8 cellular contexts compared by ENCODE assay signal in genomic region chr1:176691251-176692228, GRCh38.
DNase-seq lines count a peak whose midpoint lies in the region; ATAC-seq and TF ChIP-seq lines count a peak whose summit lies in the region.

No MANE protein-coding gene starts in this region.

- H3K4me1 Mint-ChIP-seq in CD4-positive, alpha-beta memory T cell: peaks cover 0 to 2% (median 0%) of the 10 kb centered on the region in 4 donors

- H3K36me3 Mint-ChIP-seq in CD4-positive, alpha-beta memory T cell: no peaks in the 10 kb centered on the region

- H3K27ac Mint-ChIP-seq in CD4-positive, alpha-beta memory T cell: no peak overlapping the region

- peak; percentile 93 for ATAC-seq in GM18868 (IDR thresholded peaks at IDR 0.05; ENCODE audit: unreplicated experiment)
- ATAC-seq in HG02970 (IDR thresholded peaks at IDR 0.05; ENCODE audit: low FRiP score, unreplicated experiment): peak; percentile 70
- peak; percentile 76 for ATAC-seq in SK-N-SH treated with all-trans-retinoic acid at 6 μM for 48 hours

- no peaks in the 10 kb centered on the region for H3K9me3 Mint-ChIP-seq in CD4-positive, alpha-beta memory T cell

- TF ChIP-seq CTCF in foreskin fibroblast (IDR thresholded peaks at IDR 0.05; ENCODE audit: low read depth, low read length) (peak; percentile 76), prostate gland (IDR thresholded peaks at IDR 0.05) (peak; percentile 21 to 65 (median 53))

- H3K36me3 ChIP-seq in CD4-positive, alpha-beta memory T cell (ENCODE audit: insufficient read depth, low read length): no peaks in the 10 kb centered on the region
- no peaks in the 10 kb centered on the region for H3K36me3 ChIP-seq in prostate gland

- intact Hi-C loops in CD4-positive, alpha-beta memory T cell (cut with micrococcal nuclease): no loop called here
- intact Hi-C loops in prostate gland (cut with DNase I): loop anchor here (2.0 kb wide), 1 partner anchor 131 kb away; no protein-coding TSS in a partner anchor

- H3K4me3 ChIP-seq in CD4-positive, alpha-beta memory T cell (ENCODE audit: low read length in 2 of 2): no peak overlapping the region
- H3K4me3 ChIP-seq in foreskin fibroblast (ENCODE audit: low read depth in 1 of 2, low read length in 2 of 2): no peak overlapping the region
- H3K4me3 ChIP-seq in prostate gland: no peak overlapping the region

- DNase-seq in CD4-positive, alpha-beta memory T cell: peak in 3 of 5 donors; percentile 2 to 10 (median 7)
- peak; percentile 5 for DNase-seq in NCI-H1436 treated with DMSO at 0.1 percent for 48 hours (lab: John Stamatoyannopoulos, UW)
- peak; percentile 4 to 78 for DNase-seq in foreskin fibroblast
- peak; percentile 42 for DNase-seq in prostate gland (ENCODE audit: low spot score)
- no peak for DNase-seq in UCSD-AML1 (lab: John Stamatoyannopoulos, UW; ENCODE audit: unreplicated experiment)

- H3K9me3 ChIP-seq in CD4-positive, alpha-beta memory T cell (ENCODE audit: control insufficient read depth in 1 of 2, low read length in 2 of 2): no peaks in the 10 kb centered on the region
- no peaks in the 10 kb centered on the region for H3K9me3 ChIP-seq in prostate gland

- 59% methylated on average over 8 of the region's 8 CpGs for WGBS in prostate gland

- no peak overlapping the region for H3K27ac ChIP-seq in CD4-positive, alpha-beta memory T cell (ENCODE audit: low read depth, low read length)
- H3K27ac ChIP-seq in prostate gland: no peak overlapping the region

- H3K27me3 Mint-ChIP-seq in CD4-positive, alpha-beta memory T cell: peaks cover 0 to 5% of the 10 kb centered on the region in 2 donors

- H3K4me3 Mint-ChIP-seq in CD4-positive, alpha-beta memory T cell: no peak overlapping the region

- POLR2A ChIA-PET in CD4-positive, alpha-beta memory T cell (lab: Charles Lee; ENCODE audit: partially characterized antibody): no interaction called here

- no peak for TF ChIP-seq POLR2A in prostate gland (IDR thresholded peaks at IDR 0.05)

- H3K27me3 ChIP-seq in CD4-positive, alpha-beta memory T cell (ENCODE audit: insufficient read depth, low read length): no peaks in the 10 kb centered on the region
- H3K27me3 ChIP-seq in prostate gland (replicated peaks; ENCODE audit: insufficient read depth): no peaks in the 10 kb centered on the region

- CTCF ChIA-PET in CD4-positive, alpha-beta memory T cell (lab: Charles Lee; ENCODE audit: partially characterized antibody): interaction anchor here (1.1 to 1.8 kb wide), 5 partner anchors 9 to 1540 kb away, joined by 3 to 6 read pairs (median 5); no protein-coding TSS in a partner anchor

- no peaks in the 10 kb centered on the region for H3K4me1 ChIP-seq in CD4-positive, alpha-beta memory T cell (ENCODE audit: insufficient read depth, low read length)
- peaks cover 6% of the 10 kb centered on the region for H3K4me1 ChIP-seq in prostate gland (replicated peaks)

TF ChIP-seq in SK-N-SH treated with all-trans-retinoic acid at 6 μM for 48 hours, 23 proteins besides CTCF, POLR2A, EP300 and RAD21:
- TF ChIP-seq SNAI2 (CRISPR knock-in tag; IDR thresholded peaks at IDR 0.05) (0 out of 2 replicates have a peak, but pooled peaks have one; percentile 62), GLIS3 (CRISPR knock-in tag; IDR thresholded peaks at IDR 0.05) (no peak), RARB (CRISPR knock-in tag; IDR thresholded peaks at IDR 0.05) (no peak)
